In the genomic region with DNA sequence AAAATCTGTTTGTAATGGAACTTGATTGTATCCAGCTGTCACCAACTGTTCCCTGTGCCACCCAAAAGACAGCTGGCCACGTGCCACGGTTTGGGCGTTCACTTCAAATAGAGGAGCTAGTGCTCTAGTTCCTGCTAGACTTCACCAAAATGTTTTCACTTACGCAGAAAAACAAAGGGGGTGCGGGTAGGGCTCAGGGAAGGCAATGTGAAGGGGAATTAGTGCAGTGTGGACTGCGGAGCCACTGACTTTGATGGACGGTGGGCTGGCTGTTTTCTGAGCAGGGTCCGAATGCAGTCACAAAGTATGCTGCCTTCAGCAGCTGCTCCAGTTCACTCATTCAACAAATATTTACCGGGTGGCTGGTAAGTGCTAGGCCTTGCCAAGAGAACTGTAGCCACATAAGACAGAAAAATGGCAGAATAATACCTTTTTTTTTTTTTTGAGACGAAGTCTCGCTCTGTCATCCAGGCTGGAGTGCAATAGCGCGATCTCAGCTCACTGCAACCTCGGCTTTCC, we compare ENCODE assay signal across 8 cellular contexts. TPM values are rescaled to one million over a fixed set of nuclear protein-coding genes. Genes with fewer than 3 reads are reported as not detected.
DNase-seq lines count a peak whose midpoint lies in the region; ATAC-seq and TF ChIP-seq lines count a peak whose summit lies in the region.

No MANE protein-coding gene starts in this region.

- no peak overlapping the region for H3K4me3 ChIP-seq in AG04450 (ENCODE audit: low read depth, low read length)

- peak; percentile 61 for DNase-seq in AG04450 (ENCODE audit: low read depth, low spot score)
- peak; percentile 75 for DNase-seq in NCI-H2171 (lab: John Stamatoyannopoulos, UW)
- no peak for DNase-seq in activated naive CD8-positive, alpha-beta T cell treated with anti-CD3 and anti-CD28 coated beads, Interleukin-2, amount 50 U/mL, for 24 hours
- no peak for DNase-seq in type B pancreatic cell (ENCODE audit: extremely low spot score, unreplicated experiment)
- no peak for DNase-seq in HT-29 (ENCODE audit: low spot score)

- ATAC-seq in activated naive CD8-positive, alpha-beta T cell treated with anti-CD3 and anti-CD28 coated beads, Interleukin-2, amount 50 U/mL, for 24 hours = no peak
- ATAC-seq in HG02763 (IDR thresholded peaks at IDR 0.05; ENCODE audit: unreplicated experiment) = no peak
- no peak for ATAC-seq in HG03571 (IDR thresholded peaks at IDR 0.05; ENCODE audit: unreplicated experiment)

- peaks cover 55% of the 10 kb centered on the region for H3K4me1 Mint-ChIP-seq in activated naive CD8-positive, alpha-beta T cell treated with anti-CD3 and anti-CD28 coated beads, Interleukin-2, amount 50 U/mL, for 24 hours
- peaks cover 25% of the 10 kb centered on the region for H3K4me1 Mint-ChIP-seq in type B pancreatic cell (ENCODE audit: unreplicated experiment)

- H3K9me3 ChIP-seq in AG04450 (ENCODE audit: control insufficient read depth, insufficient read depth, low read length) = no peaks in the 10 kb centered on the region

- peak overlapping the region; percentile 83 for H3K27ac ChIP-seq in AG04450 (ENCODE audit: low read depth, low read length)
- peak overlapping the region; percentile 42 for H3K27ac ChIP-seq in layer of hippocampus (ENCODE audit: low read depth, low read length)

- H3K27me3 Mint-ChIP-seq in activated naive CD8-positive, alpha-beta T cell treated with anti-CD3 and anti-CD28 coated beads, Interleukin-2, amount 50 U/mL, for 24 hours = no peaks in the 10 kb centered on the region
- H3K27me3 Mint-ChIP-seq in type B pancreatic cell = no peaks in the 10 kb centered on the region

- H3K36me3 Mint-ChIP-seq in activated naive CD8-positive, alpha-beta T cell treated with anti-CD3 and anti-CD28 coated beads, Interleukin-2, amount 50 U/mL, for 24 hours (ENCODE audit: low read depth) = peaks cover 35% of the 10 kb centered on the region
- peaks cover 23% of the 10 kb centered on the region for H3K36me3 Mint-ChIP-seq in type B pancreatic cell

- H3K27ac Mint-ChIP-seq in activated naive CD8-positive, alpha-beta T cell treated with anti-CD3 and anti-CD28 coated beads, Interleukin-2, amount 50 U/mL, for 24 hours = peak overlapping the region; percentile 87
- peak overlapping the region; percentile 72 for H3K27ac Mint-ChIP-seq in type B pancreatic cell

- POLR2A ChIA-PET in AG04450 (lab: Yijun Ruan, JAX) = interaction anchor here (0.7 to 0.9 kb wide), 2 partner anchors 134 to 144 kb away, joined by 3 read pairs; no protein-coding TSS in a partner anchor

- TF ChIP-seq CTCF in AG04450 (IDR thresholded peaks at IDR 0.05; ENCODE audit: low read depth, low read length) (no peak), type B pancreatic cell (conservative IDR thresholded peaks at IDR 0.05) (no peak)

- H3K27me3 ChIP-seq in AG04450 (ENCODE audit: control insufficient read depth, insufficient read depth, low read length) (no peaks in the 10 kb centered on the region), layer of hippocampus (ENCODE audit: control insufficient read depth, insufficient read depth, low read length) (no peaks in the 10 kb centered on the region)

- no peak overlapping the region for H3K4me3 Mint-ChIP-seq in activated naive CD8-positive, alpha-beta T cell treated with anti-CD3 and anti-CD28 coated beads, Interleukin-2, amount 50 U/mL, for 24 hours
- H3K4me3 Mint-ChIP-seq in type B pancreatic cell = no peak overlapping the region

- H3K9me3 Mint-ChIP-seq in activated naive CD8-positive, alpha-beta T cell treated with anti-CD3 and anti-CD28 coated beads, Interleukin-2, amount 50 U/mL, for 24 hours = no peaks in the 10 kb centered on the region
- no peaks in the 10 kb centered on the region for H3K9me3 Mint-ChIP-seq in type B pancreatic cell

- CTCF ChIA-PET in AG04450 (lab: Charles Lee) = interaction anchor here (0.6 kb wide), 1 partner anchor 52 kb away, joined by 5 read pairs; no protein-coding TSS in a partner anchor

RNA-seq across cellular contexts. Expression of gene CYTH1, which starts 7.6 kb away (rescaled TPM):
- 12.5 and 13.7 TPM in 2 replicates for polyA plus RNA-seq in AG04450 (2011; rRNA removed)
- polyA minus RNA-seq in AG04450 (2011; rRNA and poly(A)+ RNA removed) = 10.3 and 11.2 TPM in 2 replicates
- 18.8 and 30.3 TPM in 2 replicates for total RNA-seq in type B pancreatic cell (ENCODE audit: low replicate concordance)
- total RNA-seq in HT-29 (2014; rRNA removed; shearing (Covaris generic)) = 14.1 and 14.4 TPM in 2 replicates

RNA-seq across cellular contexts. Expression of gene USP36, which starts 50.9 kb away (rescaled TPM):
- 18.3 and 19.2 TPM in 2 replicates for polyA plus RNA-seq in AG04450 (2011; rRNA removed)
- polyA minus RNA-seq in AG04450 (2011; rRNA and poly(A)+ RNA removed) = 31.4 and 39.2 TPM in 2 replicates
- total RNA-seq in type B pancreatic cell (ENCODE audit: low replicate concordance) = 53.4 and 58.6 TPM in 2 replicates
- 36.8 and 42.2 TPM in 2 replicates for total RNA-seq in HT-29 (2014; rRNA removed; shearing (Covaris generic))

Comparison
In these comparisons a context has a peak if more than half of its experiments do, and no peak if none do; other contexts are left out.
1. DNase-seq: peak in AG04450 (single experiment) and NCI-H2171 (single experiment); none in activated naive CD8-positive, alpha-beta T cell treated with anti-CD3 and anti-CD28 coated beads, Interleukin-2, amount 50 U/mL, for 24 hours (single experiment), type B pancreatic cell (single experiment) and HT-29 (single experiment).